9 cellular contexts compared by ENCODE assay signal in genomic region chr14:92670177-92670576, GRCh38.
A peak's percentile ranks its signal among the peaks of the same experiment; 100 is the strongest.
DNase-seq lines count a peak whose midpoint lies in the region; ATAC-seq, FAIRE-seq and TF ChIP-seq lines count a peak whose summit lies in the region.
"Had no signal": no experiment of that assay in that cellular context is flagged by ENCODE, and none has a peak within 500 bp of the region (broad histone marks: within the 10 kb centered on the region; RNA-seq: fewer than 3 reads in every experiment).

No MANE protein-coding gene starts in this region.

- H4K20me1 ChIP-seq in K562 (replicated peaks; ENCODE audit: control insufficient read depth, insufficient read depth, low read length), result no peaks in the 10 kb centered on the region

- 0 out of 4 replicates have a peak, but pooled peaks of 1 of the 2 experiments have one; percentile 4 for TF ChIP-seq RAD21 in K562 (CRISPR knock-in tag; conservative IDR thresholded peaks at IDR 0.05 in 1 of 2, IDR thresholded peaks at IDR 0.05 in 1 of 2)

- H3K79me2 ChIP-seq in K562 (ENCODE audit: control insufficient read depth, insufficient read depth, low read length), result no peaks in the 10 kb centered on the region

- WGBS in K562 (ENCODE audit: insufficient coverage, low coverage, missing lambda C conversion rate), result 8% methylated on average over 3 of the region's 4 CpGs
- WGBS in spleen, 5 donors, result 21 to 44% (median 29%) methylated on average over 3 to 4 of the region's 4 CpGs

- no TSS peak for BruUV-seq in K562 (replicated peaks; lab: Mats Ljungman, UMichigan)

- in situ Hi-C loops in K562 (cut with MboI), result no loop called here

- no peak for ATAC-seq in activated CD8-positive, alpha-beta memory T cell treated with anti-CD3 and anti-CD28 coated beads, Interleukin-2, amount 10 ng/mL, durations not matched to agents 7 days and 5 days
- no peak for ATAC-seq in K562
- no peak for ATAC-seq in HG02885 (IDR thresholded peaks at IDR 0.05; ENCODE audit: poor library complexity, unreplicated experiment)
- no peak for ATAC-seq in HG03039 (IDR thresholded peaks at IDR 0.05; ENCODE audit: unreplicated experiment)

- no peak overlapping the region for H3K4me2 ChIP-seq in K562 (ENCODE audit: insufficient read depth, low read length)

- H3K27ac ChIP-seq in K562 (ENCODE audit: extremely low read depth, low read depth, low read length) (no peak overlapping the region), spleen (peak overlapping the region in 5 of 8 donors; percentile 43 to 76 (median 61))

- no peak overlapping the region for H3K9ac ChIP-seq in K562 (ENCODE audit: insufficient read depth in 1 of 2, low read depth in 2 of 2, low read length in 2 of 2)

- no peak for FAIRE-seq in K562 (lab: Jason Lieb, UNC)

- H2AFZ ChIP-seq in K562 (ENCODE audit: low read depth, low read length), result no peak overlapping the region

- no peaks in the 10 kb centered on the region for H3K27me3 Mint-ChIP-seq in activated CD8-positive, alpha-beta memory T cell treated with anti-CD3 and anti-CD28 coated beads, Interleukin-2, amount 10 ng/mL, durations not matched to agents 7 days and 5 days

- TF ChIP-seq EP300 in K562 (IDR thresholded peaks at IDR 0.05; ENCODE audit: low read length), result no peak

- intact Hi-C loops in K562 (cut with micrococcal nuclease), result no loop called here
- intact Hi-C loops in spleen (cut with DNase I; ENCODE audit: low total_unique reads), result no loop called here

- peaks cover 3% of the 10 kb centered on the region for H3K9me1 ChIP-seq in K562 (ENCODE audit: control insufficient read depth, insufficient read depth, low read length)

- POLR2A ChIA-PET in K562 (lab: Yijun Ruan, JAX), result no interaction called here

- peaks cover 42% of the 10 kb centered on the region for H3K4me1 Mint-ChIP-seq in activated CD8-positive, alpha-beta memory T cell treated with anti-CD3 and anti-CD28 coated beads, Interleukin-2, amount 10 ng/mL, durations not matched to agents 7 days and 5 days

- no peaks in the 10 kb centered on the region for H3K36me3 ChIP-seq in K562 (ENCODE audit: control insufficient read depth, insufficient read depth, low read length)
- peaks cover 0 to 95% (median 15%) of the 10 kb centered on the region in 6 donors for H3K36me3 ChIP-seq in spleen

- no peak for DNase-seq in activated CD8-positive, alpha-beta memory T cell treated with anti-CD3 and anti-CD28 coated beads, Interleukin-2, amount 10 ng/mL, durations not matched to agents 7 days and 5 days
- DNase-seq in activated CD8-positive, alpha-beta memory T cell treated with anti-CD3 and anti-CD28 coated beads for 24 hours, result no peak
- DNase-seq in Kasumi-1 (lab: John Stamatoyannopoulos, UW), result peak; percentile 94 to 96
- DNase-seq in K562 (ENCODE audit: extremely low read depth in 1 of 4, low spot score in 3 of 4), result no peak
- no peak for DNase-seq in spleen
- no peak for DNase-seq in GM19238 (ENCODE audit: insufficient read length, low spot score)
- DNase-seq: COR-L47 had no signal

- TF ChIP-seq CTCF in K562 (IDR thresholded peaks at IDR 0.05 in 2 of 3, conservative IDR thresholded peaks at IDR 0.05 in 1 of 3; ENCODE audit: insufficient read depth in 2 of 3, low read depth in 1 of 3, low read length in 3 of 3), result peak in 1 of 3 experiments; percentile 31; a peak in 2 of 6 replicates
- peak in 5 of 11 experiments; percentile 10 to 37 (median 31) for TF ChIP-seq CTCF in spleen (IDR thresholded peaks at IDR 0.05 in 8 of 11, conservative IDR thresholded peaks at IDR 0.05 in 3 of 11)

- H3K4me3 ChIP-seq in K562 (no peak overlapping the region), spleen (no peak overlapping the region)

- H3K9me3 Mint-ChIP-seq in activated CD8-positive, alpha-beta memory T cell treated with anti-CD3 and anti-CD28 coated beads, Interleukin-2, amount 10 ng/mL, durations not matched to agents 7 days and 5 days (ENCODE audit: low read depth), result no peaks in the 10 kb centered on the region

- no peak overlapping the region for H3K4me3 Mint-ChIP-seq in activated CD8-positive, alpha-beta memory T cell treated with anti-CD3 and anti-CD28 coated beads, Interleukin-2, amount 10 ng/mL, durations not matched to agents 7 days and 5 days

- H3K9me3 ChIP-seq in K562 (replicated peaks; ENCODE audit: control insufficient read depth, insufficient read depth, low read depth, low read length) (no peaks in the 10 kb centered on the region), spleen (no peaks in the 10 kb centered on the region)

- H3K4me1 ChIP-seq in K562 (replicated peaks in 1 of 2; ENCODE audit: control insufficient read depth in 2 of 2, insufficient read depth in 2 of 2, low read length in 2 of 2) (no peaks in the 10 kb centered on the region; a peak in 3 of 5 replicates), spleen (peaks cover 4 to 97% (median 61%) of the 10 kb centered on the region in 6 donors)

- H3K27me3 ChIP-seq in K562 (ENCODE audit: control insufficient read depth in 2 of 2, insufficient read depth in 2 of 2, low read length in 2 of 2) (peaks cover 0 to 8% of the 10 kb centered on the region in 2 experiments; a peak in 1 of 5 replicates), spleen (replicated peaks in 1 of 7) (no peaks in the 10 kb centered on the region)

- TF ChIP-seq POLR2A in K562 (conservative IDR thresholded peaks at IDR 0.05), result no peak
- TF ChIP-seq POLR2A in spleen (IDR thresholded peaks at IDR 0.05), result no peak

- CTCF ChIA-PET in activated CD8-positive, alpha-beta memory T cell treated with anti-CD3 and anti-CD28 coated beads, Interleukin-2, amount 10 ng/mL, durations not matched to agents 7 days and 5 days (lab: Charles Lee), result interaction anchor here (0.9 kb wide), 1 partner anchor 132 kb away, joined by 3 read pairs; no protein-coding TSS in a partner anchor
- CTCF ChIA-PET in K562 (lab: Yijun Ruan, JAX; ENCODE audit: low intra/inter-chr PET ratio), result no interaction called here

- H3K36me3 Mint-ChIP-seq in activated CD8-positive, alpha-beta memory T cell treated with anti-CD3 and anti-CD28 coated beads, Interleukin-2, amount 10 ng/mL, durations not matched to agents 7 days and 5 days, result peaks cover 50% of the 10 kb centered on the region

- H3K27ac Mint-ChIP-seq in activated CD8-positive, alpha-beta memory T cell treated with anti-CD3 and anti-CD28 coated beads, Interleukin-2, amount 10 ng/mL, durations not matched to agents 7 days and 5 days, result peak overlapping the region; percentile 62

TF ChIP-seq in K562, 482 proteins besides CTCF, POLR2A, EP300 and RAD21:
- TF ChIP-seq KDM5B (IDR thresholded peaks at IDR 0.05; ENCODE audit: insufficient replicate concordance, low read depth, low read length) (no peak), MAFF (IDR thresholded peaks at IDR 0.05; ENCODE audit: low read length) (peak; percentile 20; the same call in 1 of the 2 replicates), MAFK (IDR thresholded peaks at IDR 0.05; ENCODE audit: low read length) (peak; percentile 6; the same call in 1 of the 2 replicates), NFE2 (IDR thresholded peaks at IDR 0.05; ENCODE audit: low read depth) (peak; percentile 77), ZFP36 (IDR thresholded peaks at IDR 0.05; ENCODE audit: low read depth, low read length, partially characterized antibody) (peak; percentile 12), GTF2F1 (IDR thresholded peaks at IDR 0.05; ENCODE audit: low read depth, low read length) (no peak), ATF3 (IDR thresholded peaks at IDR 0.05) (no peak), ATF3 (CRISPR knock-in tag; conservative IDR thresholded peaks at IDR 0.05) (no peak), RNF2 (IDR thresholded peaks at IDR 0.05) (no peak), ETS1 (conservative IDR thresholded peaks at IDR 0.05; ENCODE audit: control insufficient read depth, low read depth, low read length) (no peak)

Comparison
In these comparisons a context has a peak if more than half of its experiments do, and no peak if none do; other contexts are left out.
1. DNase-seq: peak in Kasumi-1 (2 of 2); none in activated CD8-positive, alpha-beta memory T cell treated with anti-CD3 and anti-CD28 coated beads, Interleukin-2, amount 10 ng/mL, durations not matched to agents 7 days and 5 days (single experiment), activated CD8-positive, alpha-beta memory T cell treated with anti-CD3 and anti-CD28 coated beads for 24 hours (single experiment), K562 (0 of 4), spleen (single experiment) and GM19238 (single experiment).